ENCODE assay signal across 8 cellular contexts in genomic region chr9:14096182-14096922, GRCh38.
DNase-seq lines count a peak whose midpoint lies in the region; ATAC-seq, FAIRE-seq and TF ChIP-seq lines count a peak whose summit lies in the region.

No MANE protein-coding gene starts in this region.

- FAIRE-seq in HTR-8/SVneo (lab: Jason Lieb, UNC) = no peak

- peak overlapping the region; percentile 40 for H3K4me3 Mint-ChIP-seq in endodermal cell

- H3K27ac Mint-ChIP-seq in endodermal cell = peak overlapping the region; percentile 91

- intact Hi-C loops in mucosa of descending colon (cut with DNase I, micrococcal nuclease) = no loop called here

- H3K4me1 Mint-ChIP-seq in endodermal cell = peaks cover 32% of the 10 kb centered on the region

- WGBS in endodermal cell (ENCODE audit: insufficient coverage in 1 of 2, insufficient read length in 1 of 2), 2 experiments = 34 to 45% methylated on average over 9 to 15 of the region's 15 CpGs

- no peaks in the 10 kb centered on the region for H3K4me1 ChIP-seq in endodermal cell (ENCODE audit: control insufficient read depth, insufficient read depth, low read length)
- peaks cover 13% of the 10 kb centered on the region for H3K4me1 ChIP-seq in mucosa of stomach (ENCODE audit: control insufficient read depth, insufficient read depth, low read length)
- H3K4me1 ChIP-seq in mucosa of descending colon (ENCODE audit: low read depth) = peaks cover 4% of the 10 kb centered on the region

- H3K9me3 ChIP-seq in endodermal cell (ENCODE audit: control insufficient read depth, low read length) (no peaks in the 10 kb centered on the region), mucosa of stomach (ENCODE audit: control insufficient read depth, low read length) (no peaks in the 10 kb centered on the region), mucosa of descending colon (no peaks in the 10 kb centered on the region)

- H3K36me3 Mint-ChIP-seq in endodermal cell (ENCODE audit: low read depth) = no peaks in the 10 kb centered on the region

- TF ChIP-seq CTCF in endodermal cell (conservative IDR thresholded peaks at IDR 0.05) = no peak
- TF ChIP-seq CTCF in mucosa of descending colon (IDR thresholded peaks at IDR 0.05) = no peak

- ATAC-seq in mucosa of descending colon (no peak), HG03196 (IDR thresholded peaks at IDR 0.05; ENCODE audit: unreplicated experiment) (no peak)

- DNase-seq in AG20443 (ENCODE audit: low spot score) (peak; percentile 30), NCI-H2171 (lab: John Stamatoyannopoulos, UW) (peak; percentile 14), endodermal cell (no peak), mucosa of descending colon (no peak), inferior parietal cortex (ENCODE audit: extremely low spot score) (no peak), HTR-8/SVneo (ENCODE audit: insufficient read length, low spot score) (no peak)

- H3K27me3 ChIP-seq in endodermal cell (ENCODE audit: control insufficient read depth, insufficient read depth, low read length, poor library complexity, severe bottlenecking) = no peaks in the 10 kb centered on the region
- no peaks in the 10 kb centered on the region for H3K27me3 ChIP-seq in mucosa of stomach (ENCODE audit: control insufficient read depth, insufficient read depth, low read length)

- H3K9ac ChIP-seq in endodermal cell (ENCODE audit: extremely low read depth, low read length, poor library complexity, severe bottlenecking) (peak overlapping the region; percentile 61), mucosa of stomach (ENCODE audit: low read length) (peak overlapping the region; percentile 1)

- no peaks in the 10 kb centered on the region for H3K9me3 Mint-ChIP-seq in endodermal cell

- H3K27ac ChIP-seq in endodermal cell (ENCODE audit: low read depth, low read length) = peak overlapping the region; percentile 99

- H3K36me3 ChIP-seq in endodermal cell (ENCODE audit: control insufficient read depth, insufficient read depth, low read length) (no peaks in the 10 kb centered on the region), mucosa of stomach (ENCODE audit: control insufficient read depth, insufficient read depth, low read length) (no peaks in the 10 kb centered on the region), mucosa of descending colon (ENCODE audit: low read depth) (no peaks in the 10 kb centered on the region)

- H3K27me3 Mint-ChIP-seq in endodermal cell (ENCODE audit: insufficient read depth) = no peaks in the 10 kb centered on the region

- H3K4me3 ChIP-seq in endodermal cell (ENCODE audit: low read length) = peak overlapping the region; percentile 59
- no peak overlapping the region for H3K4me3 ChIP-seq in mucosa of stomach (ENCODE audit: low read length)
- no peak overlapping the region for H3K4me3 ChIP-seq in mucosa of descending colon

Comparison
In these comparisons a context has a peak if more than half of its experiments do, and no peak if none do; other contexts are left out.
1. DNase-seq: peak in AG20443 (single experiment) and NCI-H2171 (single experiment); none in endodermal cell (single experiment), mucosa of descending colon (0 of 3), inferior parietal cortex (single experiment) and HTR-8/SVneo (single experiment).